8 cellular contexts compared by ENCODE assay signal in genomic region chr19:42268704-42269517, GRCh38. TPM values are rescaled to one million over a fixed set of nuclear protein-coding genes. Genes with fewer than 3 reads are reported as not detected.
A peak's percentile ranks its signal among the peaks of the same experiment; 100 is the strongest.
DNase-seq lines count a peak whose midpoint lies in the region; ATAC-seq and TF ChIP-seq lines count a peak whose summit lies in the region.

Gene CIC, plus strand, starts transcription at chr19:42269252. Its CDS starts 2,532 bp downstream, at chr19:42271784.

- no peaks in the 10 kb centered on the region for H3K27me3 Mint-ChIP-seq in T-cell

- peaks cover 26% of the 10 kb centered on the region for H3K4me1 ChIP-seq in adipocyte (ENCODE audit: control insufficient read depth, insufficient read depth, low read length)
- peaks cover 6% of the 10 kb centered on the region for H3K4me1 ChIP-seq in ovary (ENCODE audit: insufficient read depth)
- peaks cover 24% of the 10 kb centered on the region for H3K4me1 ChIP-seq in thymus (ENCODE audit: control insufficient read depth, insufficient read depth, low read length)

- H3K36me3 ChIP-seq in adipocyte (ENCODE audit: control insufficient read depth, insufficient read depth, low read length, severe bottlenecking), result peaks cover 16% of the 10 kb centered on the region
- H3K36me3 ChIP-seq in ovary, result no peaks in the 10 kb centered on the region
- H3K36me3 ChIP-seq in thymus (ENCODE audit: control insufficient read depth, insufficient read depth), result peaks cover 23% of the 10 kb centered on the region

- peak within 1 kb of the TSS; percentile 75 for H3K4me3 ChIP-seq in GM12865 (ENCODE audit: low read depth, low read length)
- peak within 1 kb of the TSS; percentile 96 for H3K4me3 ChIP-seq in adipocyte (ENCODE audit: low read length)
- H3K4me3 ChIP-seq in ovary, result peak within 1 kb of the TSS; percentile 89
- peak within 1 kb of the TSS; percentile 79 for H3K4me3 ChIP-seq in thymus (ENCODE audit: low read length)

- peak within 1 kb of the TSS in 1 of 3 donors; percentile 89 for H3K4me3 Mint-ChIP-seq in T-cell

- peak within 1 kb of the TSS; percentile 94 to 100 for H3K27ac ChIP-seq in ovary
- peak within 1 kb of the TSS; percentile 98 for H3K27ac ChIP-seq in thymus (ENCODE audit: low read depth)

- H3K36me3 Mint-ChIP-seq in T-cell, result peaks cover 6% of the 10 kb centered on the region

- peaks cover 8 to 34% (median 31%) of the 10 kb centered on the region in 3 donors for H3K4me1 Mint-ChIP-seq in T-cell

- TF ChIP-seq EP300 in ovary (IDR thresholded peaks at IDR 0.05), result no peak

- peak within 1 kb of the TSS; percentile 97 for H3K9ac ChIP-seq in adipocyte (ENCODE audit: low read length)

- CTCF ChIA-PET in T-cell (lab: Charles Lee), result interaction anchor here in 1 of 2 donors (2.2 kb wide), 1 partner anchor 10 kb away, joined by 22 read pairs; no protein-coding TSS in a partner anchor

- H3K9me3 ChIP-seq in adipocyte (ENCODE audit: control insufficient read depth, low read length) (no peaks in the 10 kb centered on the region), ovary (no peaks in the 10 kb centered on the region), thymus (ENCODE audit: control insufficient read depth) (no peaks in the 10 kb centered on the region)

- DNase-seq in GM12865 (ENCODE audit: low read depth), result peak; percentile 100
- peak; percentile 99 for DNase-seq in NCI-H1436 treated with DMSO at 0.1 percent for 48 hours (lab: John Stamatoyannopoulos, UW)
- peak; percentile 97 to 100 (median 99) for DNase-seq in T-cell
- DNase-seq in adipocyte (ENCODE audit: low read depth), result peak; percentile 100
- DNase-seq in Right ventricle myocardium inferior (ENCODE audit: missing footprints), result peak; percentile 99
- peak; percentile 99 to 100 (median 100) for DNase-seq in ovary

- 0 to 1% (median 1%) methylated on average over 49 to 53 of the region's 53 CpGs for WGBS in ovary, 3 donors
- WGBS in thymus, result under 1% methylated on average over 53 of the region's 53 CpGs

- intact Hi-C loops in Right ventricle myocardium inferior (cut with DNase I) (loop anchor here (2.0 kb wide), 2 partner anchors 14 to 24 kb away; partner anchors contain the start of gene ERF), ovary (cut with DNase I) (loop anchor here in 1 of 4 donors (2.0 kb wide), 1 partner anchor 14 kb away; the partner anchor contains the start of gene ERF)

- TF ChIP-seq CTCF in GM12865 (IDR thresholded peaks at IDR 0.05; ENCODE audit: insufficient read depth, low read depth, low read length, missing control alignments), result no peak
- TF ChIP-seq CTCF in ovary (IDR thresholded peaks at IDR 0.05), result no peak

- ATAC-seq in HG02852 (IDR thresholded peaks at IDR 0.05; ENCODE audit: unreplicated experiment) (peak; percentile 82), T-cell (replicated peaks in 1 of 4) (peak; percentile 79 to 82 (median 80)), Right ventricle myocardium inferior (peak; percentile 93)

- H3K27ac Mint-ChIP-seq in T-cell, result peak within 1 kb of the TSS; percentile 97 to 99

- TF ChIP-seq POLR2A in ovary (IDR thresholded peaks at IDR 0.05), result no peak

- POLR2A ChIA-PET in T-cell (lab: Charles Lee), result interaction anchor here in 1 of 2 donors (0.7 kb wide), 1 partner anchor 14 kb away, joined by 7 read pairs; no protein-coding TSS in a partner anchor

- no peaks in the 10 kb centered on the region for H3K9me3 Mint-ChIP-seq in T-cell

- no peaks in the 10 kb centered on the region for H3K27me3 ChIP-seq in adipocyte (replicated peaks; ENCODE audit: control insufficient read depth, insufficient read depth, low read length)
- H3K27me3 ChIP-seq in ovary, result no peaks in the 10 kb centered on the region
- no peaks in the 10 kb centered on the region for H3K27me3 ChIP-seq in thymus (ENCODE audit: control insufficient read depth, insufficient read depth)

RNA-seq across cellular contexts. Expression of gene CIC, which starts in this region (rescaled TPM):
- total RNA-seq in T-cell (100 to 1,000 TPM in 4 of 5 donors, 10 to 100 TPM in 1; 93.9 to 110 (median 104) TPM), Right ventricle myocardium inferior (34.6 TPM), ovary (100 to 1,000 TPM in 4 of 7 donors, 10 to 100 TPM in 3; 24.6 to 139 (median 113) TPM)
- polyA plus RNA-seq in ovary (10 to 100 TPM in 1 of 2 donors, 1 to 10 TPM in 1; 6.6 to 71.0 TPM), thymus (52.2 TPM)

Comparison
In these comparisons a context has a peak if more than half of its experiments do, and no peak if none do; other contexts are left out.
1. Peak in every context shown above with its lines: DNase-seq, ATAC-seq, H3K4me3 ChIP-seq and H3K27ac ChIP-seq.